ENCODE assay signal across 21 cellular contexts in genomic region chr7:80189638-80190037, GRCh38. TPM values are rescaled to one million over a fixed set of nuclear protein-coding genes. Genes with fewer than 3 reads are reported as not detected.
DNase-seq lines count a peak whose midpoint lies in the region; ATAC-seq, FAIRE-seq and TF ChIP-seq lines count a peak whose summit lies in the region.
"Had no signal": no experiment of that assay in that cellular context is flagged by ENCODE, and none has a peak within 500 bp of the region (broad histone marks: within the 10 kb centered on the region; RNA-seq: fewer than 3 reads in every experiment).

No MANE protein-coding gene starts in this region.

- peak; percentile 52 for FAIRE-seq in keratinocyte (lab: Jason Lieb, UNC)
- FAIRE-seq: GM19239 had no signal

- DNase-seq in NCI-H2081 (lab: John Stamatoyannopoulos, UW) = peak; percentile 25 to 66
- DNase-seq in caudate nucleus (lab: John Stamatoyannopoulos, UW) = no peak
- DNase-seq in keratinocyte (ENCODE audit: low read depth, low spot score) = no peak
- DNase-seq in activated T-cell treated with anti-CD3 and anti-CD28 coated beads, Interleukin-2, amount 50 U/mL, for 24 hours = no peak
- DNase-seq in posterior vena cava (ENCODE audit: low spot score) = no peak
- DNase-seq: AML-193, GF-D8, HCEC 1CT, Kasumi-1, MG63, NCI-H1092 treated with DMSO at 0.1 percent for 48 hours, NCI-H1694, NCI-H226, NCI-H524, PC-9 had no signal

- no peak overlapping the region for H2AFZ ChIP-seq in keratinocyte (ENCODE audit: control insufficient read depth, low read length)
- H2AFZ ChIP-seq: GM23338, PC-9 had no signal

- H3K4me3 ChIP-seq in keratinocyte (ENCODE audit: control insufficient read depth in 2 of 3, extremely low read depth in 1 of 3, insufficient read depth in 2 of 3, low read depth in 1 of 3, low read length in 3 of 3) = no peak overlapping the region
- H3K4me3 ChIP-seq: GM23338, MG63, PC-9 had no signal

- peaks cover 3% of the 10 kb centered on the region for H3K4me1 Mint-ChIP-seq in activated T-cell treated with anti-CD3 and anti-CD28 coated beads, Interleukin-2, amount 50 U/mL, for 24 hours (ENCODE audit: low read depth)
- H3K4me1 Mint-ChIP-seq: CD14-positive monocyte had no signal

- H3K36me3 ChIP-seq in keratinocyte (ENCODE audit: control insufficient read depth in 2 of 2, extremely low read depth in 1 of 2, insufficient read depth in 2 of 2, low read length in 2 of 2) = peaks cover 2 to 3% of the 10 kb centered on the region in 2 experiments
- H3K36me3 ChIP-seq: MG63 had no signal

- H3K4me2 ChIP-seq in keratinocyte (ENCODE audit: control insufficient read depth, extremely low read depth, insufficient read depth, low read depth, low read length) = no peak overlapping the region
- H3K4me2 ChIP-seq: GM23338, PC-9 had no signal

- TF ChIP-seq CTCF in keratinocyte (optimal IDR thresholded peaks at IDR 0.05 in 1 of 3, IDR thresholded peaks at IDR 0.05 in 1 of 3, conservative IDR thresholded peaks at IDR 0.05 in 1 of 3; ENCODE audit: extremely low read depth in 1 of 3, insufficient read depth in 2 of 3, low read length in 3 of 3) = no peak

- no peak overlapping the region for H3K4me3 Mint-ChIP-seq in activated T-cell treated with anti-CD3 and anti-CD28 coated beads, Interleukin-2, amount 50 U/mL, for 24 hours
- H3K4me3 Mint-ChIP-seq: CD14-positive monocyte, GM23338 had no signal

- no peaks in the 10 kb centered on the region for H3K4me1 ChIP-seq in keratinocyte (ENCODE audit: control insufficient read depth, extremely low read depth, insufficient read depth, low read length)

- peaks cover 3% of the 10 kb centered on the region for H3K9me3 Mint-ChIP-seq in activated T-cell treated with anti-CD3 and anti-CD28 coated beads, Interleukin-2, amount 50 U/mL, for 24 hours
- H3K9me3 Mint-ChIP-seq: GM23338 had no signal

- no peak overlapping the region for H3K9ac ChIP-seq in keratinocyte (ENCODE audit: control insufficient read depth, extremely low read depth, insufficient read depth, low read length)

- H3K27ac Mint-ChIP-seq in activated T-cell treated with anti-CD3 and anti-CD28 coated beads, Interleukin-2, amount 50 U/mL, for 24 hours = no peak overlapping the region
- H3K27ac Mint-ChIP-seq: CD14-positive monocyte, GM23338 had no signal

- no peaks in the 10 kb centered on the region for H3K36me3 Mint-ChIP-seq in activated T-cell treated with anti-CD3 and anti-CD28 coated beads, Interleukin-2, amount 50 U/mL, for 24 hours (ENCODE audit: low read depth)
- H3K36me3 Mint-ChIP-seq: CD14-positive monocyte had no signal

- H3K27me3 Mint-ChIP-seq in activated T-cell treated with anti-CD3 and anti-CD28 coated beads, Interleukin-2, amount 50 U/mL, for 24 hours = no peaks in the 10 kb centered on the region

- intact Hi-C loops in posterior vena cava (cut with DNase I) = loop anchor here in 1 of 2 donors (10.0 kb wide), 1 partner anchor 45 kb away; no protein-coding TSS in a partner anchor

- H4K20me1 ChIP-seq in keratinocyte (ENCODE audit: control insufficient read depth, extremely low read depth, insufficient read depth, low read length) = peaks cover 4% of the 10 kb centered on the region

- H3K27ac ChIP-seq in caudate nucleus (ENCODE audit: low read depth, low read length) = peak overlapping the region; percentile 97
- H3K27ac ChIP-seq in keratinocyte (ENCODE audit: control insufficient read depth, insufficient read depth, low read length) = no peak overlapping the region
- peak overlapping the region; percentile 99 for H3K27ac ChIP-seq in temporal lobe (ENCODE audit: low read depth, low read length)
- H3K27ac ChIP-seq: PC-9, RWPE1 had no signal

- peaks cover 51% of the 10 kb centered on the region for H3K79me2 ChIP-seq in keratinocyte (ENCODE audit: control insufficient read depth, insufficient read depth, low read length)

- no peak for ATAC-seq in GM18861 (IDR thresholded peaks at IDR 0.05; ENCODE audit: unreplicated experiment)
- ATAC-seq: GM23338 had no signal

- H3K27me3 ChIP-seq in keratinocyte (ENCODE audit: control insufficient read depth, extremely low read depth, insufficient read depth, low read length) = no peaks in the 10 kb centered on the region
- H3K27me3 ChIP-seq: MG63 had no signal

- no peaks in the 10 kb centered on the region for H3K9me1 ChIP-seq in keratinocyte (ENCODE audit: control insufficient read depth, extremely low read depth, insufficient read depth, low read length)

- dilution Hi-C loops in keratinocyte (cut with MboI; ENCODE audit: extremely low pct_ligation_motif_present, low sequenced_read_pairs) = no loop called here

- no peaks in the 10 kb centered on the region for H3K9me3 ChIP-seq in keratinocyte (ENCODE audit: control insufficient read depth, low read depth, low read length)
- H3K9me3 ChIP-seq: MG63 had no signal

RNA-seq across cellular contexts. Expression of gene GNAI1, which starts 55.0 kb away (rescaled TPM):
- 41.7 to 84.1 TPM (median 56.9 TPM) in 3 replicates for polyA plus RNA-seq in keratinocyte
- 234 TPM for polyA plus RNA-seq in keratinocyte (2011; ENCODE audit: low read depth)
- 31.0 and 75.0 TPM in 2 replicates for polyA plus RNA-seq in keratinocyte (2011; cell fraction: cytosol; rRNA removed)
- polyA plus RNA-seq in keratinocyte (2011; cell fraction: nucleus; rRNA removed) = 74.0 and 79.8 TPM in 2 replicates
- polyA plus RNA-seq in keratinocyte (2012; ENCODE audit: low replicate concordance) = 56.1 and 146 TPM in 2 replicates
- polyA minus RNA-seq in keratinocyte = 6.2 to 56.0 TPM (median 42.7 TPM) in 3 replicates
- 33.4 TPM for polyA minus RNA-seq in keratinocyte (2011; cell fraction: cytosol; rRNA and poly(A)+ RNA removed)
- 29.4 and 65.7 TPM in 2 replicates for polyA minus RNA-seq in keratinocyte (2011; cell fraction: nucleus; rRNA and poly(A)+ RNA removed)
- 161 TPM for total RNA-seq in temporal lobe
- total RNA-seq in posterior vena cava = 10 to 100 TPM; 36.1 to 53.7 TPM

Comparison
In these comparisons a context has a peak if more than half of its experiments do, and no peak if none do; other contexts are left out.
1. DNase-seq: peak in NCI-H2081 (2 of 2); none in caudate nucleus (0 of 61), keratinocyte (single experiment), activated T-cell treated with anti-CD3 and anti-CD28 coated beads, Interleukin-2, amount 50 U/mL, for 24 hours (single experiment) and posterior vena cava (single experiment).